1 cellular context compared by ENCODE assay signal in the genomic region with DNA sequence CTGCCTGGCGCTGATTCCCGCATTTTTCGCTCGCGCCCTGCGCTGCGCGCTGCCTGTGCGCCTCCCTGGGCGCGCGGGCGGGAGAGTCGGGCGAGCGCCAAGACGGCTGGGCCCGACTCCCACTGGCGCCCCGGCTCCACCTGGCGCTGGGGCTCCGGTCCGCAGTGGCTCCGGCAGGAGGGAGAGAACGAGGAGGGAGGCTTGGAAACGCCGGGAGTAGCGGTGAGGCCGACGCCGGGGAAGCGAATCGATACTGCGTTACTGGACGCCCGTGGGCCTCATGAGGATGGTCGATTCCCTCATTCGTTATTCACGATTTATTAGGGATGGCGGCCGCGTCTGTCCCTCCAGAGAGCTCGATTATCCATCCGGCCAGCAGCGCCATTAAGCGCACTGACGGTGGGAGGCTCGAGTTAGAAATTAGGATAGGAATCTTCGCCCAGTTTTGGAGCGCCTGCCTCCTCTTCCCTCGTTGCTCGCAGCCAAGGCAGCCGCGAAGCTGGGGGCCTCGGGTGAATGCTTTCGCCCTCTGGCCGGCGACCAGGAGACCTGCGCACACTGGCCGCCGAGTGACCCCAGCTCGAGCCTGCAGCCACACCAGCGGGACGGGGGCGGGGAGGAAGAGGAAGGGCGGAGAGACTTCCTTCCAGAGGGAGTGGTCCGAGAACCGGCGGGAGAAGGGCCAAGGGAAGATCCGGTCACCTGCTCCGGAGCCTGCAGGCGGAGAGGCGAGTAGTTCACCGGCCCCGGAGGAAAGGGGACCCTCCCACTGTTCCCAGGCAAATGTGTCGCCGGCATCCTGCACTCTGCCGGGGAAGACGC.
TF ChIP-seq lines count a peak whose summit lies in the region.

No MANE protein-coding gene starts in this region.

TF ChIP-seq in HEK293, 187 proteins besides CTCF, POLR2A, EP300 and RAD21 (continued from another document):
- peak; percentile 52; the same call in 1 of the 2 replicates for TF ChIP-seq ZNF660 (tag by site-specific recombination; IDR thresholded peaks at IDR 0.05)
